8 cellular contexts compared by ENCODE assay signal in the genomic region with DNA sequence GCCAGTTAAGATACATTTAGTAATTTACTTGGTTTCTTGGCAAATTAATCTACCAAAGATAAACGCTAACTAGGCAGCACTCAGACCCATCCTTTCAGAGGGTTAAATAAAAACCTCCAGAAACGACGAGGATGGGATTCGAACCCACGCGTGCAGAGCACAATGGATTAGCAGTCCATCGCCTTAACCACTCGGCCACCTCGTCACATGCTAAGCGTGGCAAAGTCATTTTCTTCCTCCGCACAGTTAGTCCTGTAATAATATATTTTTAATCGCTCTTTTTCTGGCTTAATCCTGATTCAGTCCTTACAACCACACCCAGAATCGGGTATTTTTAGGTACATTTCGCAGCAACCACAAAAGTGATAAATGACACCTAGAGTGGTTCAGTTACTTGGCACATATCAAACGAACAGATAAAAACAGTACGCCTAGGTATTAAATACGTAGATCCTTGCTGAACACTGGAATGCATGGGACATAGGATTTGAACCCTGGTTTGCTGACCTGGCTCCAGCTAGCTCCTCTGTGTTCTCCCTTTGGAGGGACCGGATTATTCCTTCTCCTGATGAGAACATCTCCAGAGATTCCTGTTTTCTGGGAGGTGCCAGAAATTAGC.
DNase-seq lines count a peak whose midpoint lies in the region; ATAC-seq and TF ChIP-seq lines count a peak whose summit lies in the region.

No MANE protein-coding gene starts in this region.

- DNase-seq in NCI-H1436 treated with DMSO at 0.1 percent for 48 hours (lab: John Stamatoyannopoulos, UW) (peak; percentile 16), NCI-H1436 (lab: John Stamatoyannopoulos, UW) (no peak), NCI-H1092 treated with DMSO at 0.1 percent for 48 hours (lab: John Stamatoyannopoulos, UW) (peak; percentile 38), iPS DF 6.9 (ENCODE audit: low read depth, low spot score) (no peak), NCI-H2029 treated with DMSO at 0.1 percent for 48 hours (lab: John Stamatoyannopoulos, UW) (no peak), KG1 (lab: John Stamatoyannopoulos, UW) (no peak)
- peak; percentile 50 for DNase-seq in activated CD8-positive, alpha-beta memory T cell treated with anti-CD3 and anti-CD28 coated beads, Interleukin-2, amount 10 ng/mL, durations not matched to agents 7 days and 5 days
- DNase-seq in CD4-positive, alpha-beta T cell: no peak

- H3K4me3 Mint-ChIP-seq in activated CD8-positive, alpha-beta memory T cell treated with anti-CD3 and anti-CD28 coated beads, Interleukin-2, amount 10 ng/mL, durations not matched to agents 7 days and 5 days: no peak overlapping the region
- no peak overlapping the region for H3K4me3 Mint-ChIP-seq in CD4-positive, alpha-beta T cell

- CTCF ChIA-PET in activated CD8-positive, alpha-beta memory T cell treated with anti-CD3 and anti-CD28 coated beads, Interleukin-2, amount 10 ng/mL, durations not matched to agents 7 days and 5 days (lab: Charles Lee): no interaction called here
- CTCF ChIA-PET in CD4-positive, alpha-beta T cell (lab: Charles Lee): interaction anchor here (1.0 kb wide), 1 partner anchor 13 kb away, joined by 3 read pairs; no protein-coding TSS in a partner anchor

- ATAC-seq in activated CD8-positive, alpha-beta memory T cell treated with anti-CD3 and anti-CD28 coated beads, Interleukin-2, amount 10 ng/mL, durations not matched to agents 7 days and 5 days: no peak
- ATAC-seq in CD4-positive, alpha-beta T cell (ENCODE audit: poor library complexity): no peak

- H3K9me3 Mint-ChIP-seq in activated CD8-positive, alpha-beta memory T cell treated with anti-CD3 and anti-CD28 coated beads, Interleukin-2, amount 10 ng/mL, durations not matched to agents 7 days and 5 days (ENCODE audit: low read depth): peaks cover 3% of the 10 kb centered on the region
- no peaks in the 10 kb centered on the region for H3K9me3 Mint-ChIP-seq in CD4-positive, alpha-beta T cell

- H3K9me3 ChIP-seq in iPS DF 6.9 (ENCODE audit: control insufficient read depth, insufficient read depth, low read length): no peaks in the 10 kb centered on the region
- H3K9me3 ChIP-seq in CD4-positive, alpha-beta T cell (ENCODE audit: control insufficient read depth, low read length): no peaks in the 10 kb centered on the region

- no CpG with 5 or more reads among the region's 18 CpGs for WGBS in iPS DF 6.9 (ENCODE audit: insufficient coverage, insufficient read length)

- H3K27me3 ChIP-seq in iPS DF 6.9 (ENCODE audit: control insufficient read depth, insufficient read depth, low read length): no peaks in the 10 kb centered on the region
- peaks cover 41% of the 10 kb centered on the region for H3K27me3 ChIP-seq in CD4-positive, alpha-beta T cell (ENCODE audit: control insufficient read depth, insufficient read depth, low read length)

- no peaks in the 10 kb centered on the region for H3K4me1 ChIP-seq in iPS DF 6.9 (ENCODE audit: control insufficient read depth, insufficient read depth, low read length)

- TF ChIP-seq CTCF in CD4-positive, alpha-beta T cell (IDR thresholded peaks at IDR 0.05): no peak

- no peak overlapping the region for H3K27ac ChIP-seq in iPS DF 6.9 (ENCODE audit: low read length)
- H3K27ac ChIP-seq in CD4-positive, alpha-beta T cell (ENCODE audit: low read depth, low read length): no peak overlapping the region

- peak overlapping the region; percentile 73; the same call in 1 of the 2 replicates for H3K4me3 ChIP-seq in iPS DF 6.9 (ENCODE audit: low read length)

- H3K4me1 Mint-ChIP-seq in activated CD8-positive, alpha-beta memory T cell treated with anti-CD3 and anti-CD28 coated beads, Interleukin-2, amount 10 ng/mL, durations not matched to agents 7 days and 5 days: no peaks in the 10 kb centered on the region
- H3K4me1 Mint-ChIP-seq in CD4-positive, alpha-beta T cell (ENCODE audit: low read depth): peaks cover 6% of the 10 kb centered on the region

- peaks cover 29% of the 10 kb centered on the region for H3K27me3 Mint-ChIP-seq in activated CD8-positive, alpha-beta memory T cell treated with anti-CD3 and anti-CD28 coated beads, Interleukin-2, amount 10 ng/mL, durations not matched to agents 7 days and 5 days
- peaks cover 64% of the 10 kb centered on the region for H3K27me3 Mint-ChIP-seq in CD4-positive, alpha-beta T cell

- intact Hi-C loops in CD4-positive, alpha-beta T cell (cut with DNase I, micrococcal nuclease): no loop called here

- H3K36me3 ChIP-seq in iPS DF 6.9 (ENCODE audit: control insufficient read depth, insufficient read depth, low read length): no peaks in the 10 kb centered on the region

- H3K27ac Mint-ChIP-seq in activated CD8-positive, alpha-beta memory T cell treated with anti-CD3 and anti-CD28 coated beads, Interleukin-2, amount 10 ng/mL, durations not matched to agents 7 days and 5 days: no peak overlapping the region
- H3K27ac Mint-ChIP-seq in CD4-positive, alpha-beta T cell: no peak overlapping the region

- POLR2A ChIA-PET in CD4-positive, alpha-beta T cell (lab: Charles Lee): no interaction called here

- no peaks in the 10 kb centered on the region for H3K36me3 Mint-ChIP-seq in activated CD8-positive, alpha-beta memory T cell treated with anti-CD3 and anti-CD28 coated beads, Interleukin-2, amount 10 ng/mL, durations not matched to agents 7 days and 5 days
- H3K36me3 Mint-ChIP-seq in CD4-positive, alpha-beta T cell (ENCODE audit: low read depth): no peaks in the 10 kb centered on the region

Comparison
In these comparisons a context has a peak if more than half of its experiments do, and no peak if none do; other contexts are left out.
1. DNase-seq: peak in NCI-H1436 treated with DMSO at 0.1 percent for 48 hours (single experiment), NCI-H1092 treated with DMSO at 0.1 percent for 48 hours (single experiment) and activated CD8-positive, alpha-beta memory T cell treated with anti-CD3 and anti-CD28 coated beads, Interleukin-2, amount 10 ng/mL, durations not matched to agents 7 days and 5 days (single experiment); none in NCI-H1436 (single experiment), iPS DF 6.9 (single experiment), NCI-H2029 treated with DMSO at 0.1 percent for 48 hours (single experiment), CD4-positive, alpha-beta T cell (0 of 10) and KG1 (single experiment).